Comparison of ENCODE assay signal across 28 cellular contexts in genomic region chr10:132476146-132477065, GRCh38.
DNase-seq lines count a peak whose midpoint lies in the region; ATAC-seq and TF ChIP-seq lines count a peak whose summit lies in the region.
"Had no signal": no experiment of that assay in that cellular context is flagged by ENCODE, and none has a peak within 500 bp of the region (broad histone marks: within the 10 kb centered on the region; RNA-seq: fewer than 3 reads in every experiment).

No MANE protein-coding gene starts in this region.

- TF ChIP-seq CTCF in chondrocyte (IDR thresholded peaks at IDR 0.05) (no peak), nephron progenitor cell (IDR thresholded peaks at IDR 0.05) (no peak)

- ATAC-seq in Right ventricle myocardium superior (ENCODE audit: poor library complexity), result no peak
- no peak for ATAC-seq in left ventricle myocardium superior
- ATAC-seq in aorta (ENCODE audit: low FRiP score), result no peak
- ATAC-seq in T-helper 17 cell, result no peak
- no peak for ATAC-seq in HG02759 (IDR thresholded peaks at IDR 0.05; ENCODE audit: unreplicated experiment)
- ATAC-seq: activated CD8-positive, alpha-beta T cell treated with anti-CD3 and anti-CD28 coated beads for 36 hours; activated T-helper 17 cell treated with anti-CD3 and anti-CD28 coated beads, Interleukin-2, amount 50 U/mL, for 72 hours; CD8-positive, alpha-beta T cell; gastroesophageal sphincter; psoas muscle; stimulated activated naive B cell treated with anti-CD40 and anti-IgM and Interleukin-4, amounts not matched to agents 10 μg/mL and 1 μg/mL and 100 μg/mL, for 72 hours had no signal

- no peaks in the 10 kb centered on the region for H3K4me1 ChIP-seq in aorta (ENCODE audit: control insufficient read depth in 1 of 2, insufficient read depth in 2 of 2, low read length in 2 of 2)

- H3K27me3 ChIP-seq in aorta (ENCODE audit: control insufficient read depth in 1 of 2, insufficient read depth in 2 of 2, low read length in 1 of 2), result no peaks in the 10 kb centered on the region
- H3K27me3 ChIP-seq: brain microvascular endothelial cell, gastroesophageal sphincter, hepatocyte had no signal

- H3K9me3 Mint-ChIP-seq in chondrocyte (ENCODE audit: low read depth), result peaks cover 3% of the 10 kb centered on the region
- peaks cover 22% of the 10 kb centered on the region for H3K9me3 Mint-ChIP-seq in nephron progenitor cell
- H3K9me3 Mint-ChIP-seq: activated T-helper 17 cell treated with anti-CD3 and anti-CD28 coated beads, Interleukin-2, amount 50 U/mL, for 72 hours; CD8-positive, alpha-beta T cell had no signal

- peaks cover 14% of the 10 kb centered on the region for H3K4me1 Mint-ChIP-seq in chondrocyte (ENCODE audit: low read depth)
- peaks cover 13% of the 10 kb centered on the region for H3K4me1 Mint-ChIP-seq in nephron progenitor cell
- H3K4me1 Mint-ChIP-seq in T-helper 17 cell, result peaks cover 4% of the 10 kb centered on the region
- H3K4me1 Mint-ChIP-seq: stimulated activated naive B cell treated with anti-CD40 and anti-IgM and Interleukin-4, amounts not matched to agents 10 μg/mL and 1 μg/mL and 100 μg/mL, for 72 hours had no signal

- H3K27me3 Mint-ChIP-seq in chondrocyte (ENCODE audit: low read depth), result peaks cover 12% of the 10 kb centered on the region
- peaks cover 18% of the 10 kb centered on the region for H3K27me3 Mint-ChIP-seq in nephron progenitor cell (ENCODE audit: low read depth, poor library complexity)
- peaks cover 39% of the 10 kb centered on the region for H3K27me3 Mint-ChIP-seq in T-helper 17 cell

- no peak overlapping the region for H3K4me3 ChIP-seq in aorta (ENCODE audit: low read length in 2 of 2)
- H3K4me3 ChIP-seq: gastroesophageal sphincter, GM23248, hepatocyte, psoas muscle had no signal

- intact Hi-C loops in Right ventricle myocardium superior (cut with DNase I), result no loop called here
- intact Hi-C loops in left ventricle myocardium superior (cut with micrococcal nuclease), result no loop called here
- intact Hi-C loops in aorta (cut with DNase I), result no loop called here

- H3K9me3 ChIP-seq in aorta (ENCODE audit: control insufficient read depth, low read length) (no peaks in the 10 kb centered on the region), T-helper 17 cell (ENCODE audit: control insufficient read depth, low read length, poor library complexity, severe bottlenecking) (no peaks in the 10 kb centered on the region)
- H3K9me3 ChIP-seq: psoas muscle, SK-N-SH had no signal

- no peak overlapping the region for H3K27ac ChIP-seq in aorta (ENCODE audit: low read depth in 1 of 2, low read length in 2 of 2)
- H3K27ac ChIP-seq: brain microvascular endothelial cell, gastroesophageal sphincter, GM23248, hepatocyte, psoas muscle had no signal

- peak; percentile 28 for DNase-seq in Right ventricle myocardium superior
- no peak for DNase-seq in left ventricle myocardium superior
- DNase-seq in chondrocyte (ENCODE audit: low spot score), result peak; percentile 78
- peak; percentile 7 for DNase-seq in nephron progenitor cell
- DNase-seq in aorta, result peak; percentile 34 to 68
- DNase-seq in NCI-H2227 treated with DMSO at 0.1 percent for 48 hours (lab: John Stamatoyannopoulos, UW), result no peak
- DNase-seq in T-helper 17 cell, result no peak
- DNase-seq: activated CD4-positive, alpha-beta T cell treated with anti-CD3 and anti-CD28 coated beads for 1 hour; activated CD8-positive, alpha-beta memory T cell treated with anti-CD3 and anti-CD28 coated beads, Interleukin-2, amount 50 U/mL, for 48 hours; activated CD8-positive, alpha-beta T cell treated with anti-CD3 and anti-CD28 coated beads for 36 hours; activated naive CD4-positive, alpha-beta T cell treated with anti-CD3 and anti-CD28 coated beads, Interleukin-2, amount 50 U/mL, for 16 hours; amniotic stem cell; brain microvascular endothelial cell; CD8-positive, alpha-beta T cell; GM23248; NCI-H146; NCI-H2107; NCI-H446 treated with DMSO at 0.1 percent for 48 hours; SK-N-SH; stimulated activated naive B cell treated with anti-CD40 and anti-IgM and Interleukin-4, amounts not matched to agents 10 μg/mL and 1 μg/mL and 100 μg/mL, for 72 hours; substantia nigra; T-helper 2 cell had no signal

- H3K27ac Mint-ChIP-seq in chondrocyte (ENCODE audit: unreplicated experiment) (no peak overlapping the region), nephron progenitor cell (no peak overlapping the region), T-helper 17 cell (no peak overlapping the region)
- H3K27ac Mint-ChIP-seq: activated CD8-positive, alpha-beta T cell treated with anti-CD3 and anti-CD28 coated beads for 36 hours; activated T-helper 17 cell treated with anti-CD3 and anti-CD28 coated beads, Interleukin-2, amount 50 U/mL, for 72 hours; CD8-positive, alpha-beta T cell; IgD-negative memory B cell; stimulated activated naive B cell treated with anti-CD40 and anti-IgM and Interleukin-4, amounts not matched to agents 10 μg/mL and 1 μg/mL and 100 μg/mL, for 72 hours had no signal

- H3K36me3 Mint-ChIP-seq in chondrocyte (ENCODE audit: low read depth) (peaks cover 1% of the 10 kb centered on the region), nephron progenitor cell (ENCODE audit: low read depth) (no peaks in the 10 kb centered on the region), T-helper 17 cell (ENCODE audit: low read depth) (peaks cover 4% of the 10 kb centered on the region)
- H3K36me3 Mint-ChIP-seq: CD8-positive, alpha-beta T cell; stimulated activated naive B cell treated with anti-CD40 and anti-IgM and Interleukin-4, amounts not matched to agents 10 μg/mL and 1 μg/mL and 100 μg/mL, for 72 hours had no signal

- no peaks in the 10 kb centered on the region for H3K36me3 ChIP-seq in aorta (ENCODE audit: control insufficient read depth in 1 of 2, insufficient read depth in 2 of 2, low read length in 1 of 2)
- H3K36me3 ChIP-seq: brain microvascular endothelial cell, gastroesophageal sphincter had no signal

- WGBS in aorta, 2 donors, result 87 to 88% methylated on average over 16 of the region's 16 CpGs

- no peak overlapping the region for H3K4me3 Mint-ChIP-seq in chondrocyte (ENCODE audit: unreplicated experiment)
- no peak overlapping the region for H3K4me3 Mint-ChIP-seq in nephron progenitor cell
- no peak overlapping the region for H3K4me3 Mint-ChIP-seq in T-helper 17 cell
- H3K4me3 Mint-ChIP-seq: activated CD8-positive, alpha-beta T cell treated with anti-CD3 and anti-CD28 coated beads for 36 hours; activated T-helper 17 cell treated with anti-CD3 and anti-CD28 coated beads, Interleukin-2, amount 50 U/mL, for 72 hours; CD8-positive, alpha-beta T cell; IgD-negative memory B cell; stimulated activated naive B cell treated with anti-CD40 and anti-IgM and Interleukin-4, amounts not matched to agents 10 μg/mL and 1 μg/mL and 100 μg/mL, for 72 hours had no signal

Comparison
In these comparisons a context has a peak if more than half of its experiments do, and no peak if none do; other contexts are left out.
1. DNase-seq: peak in Right ventricle myocardium superior (single experiment), chondrocyte (single experiment), nephron progenitor cell (single experiment) and aorta (2 of 2); none in left ventricle myocardium superior (single experiment), NCI-H2227 treated with DMSO at 0.1 percent for 48 hours (single experiment) and T-helper 17 cell (0 of 3).